39 cellular contexts compared by ENCODE assay signal in the genomic region with DNA sequence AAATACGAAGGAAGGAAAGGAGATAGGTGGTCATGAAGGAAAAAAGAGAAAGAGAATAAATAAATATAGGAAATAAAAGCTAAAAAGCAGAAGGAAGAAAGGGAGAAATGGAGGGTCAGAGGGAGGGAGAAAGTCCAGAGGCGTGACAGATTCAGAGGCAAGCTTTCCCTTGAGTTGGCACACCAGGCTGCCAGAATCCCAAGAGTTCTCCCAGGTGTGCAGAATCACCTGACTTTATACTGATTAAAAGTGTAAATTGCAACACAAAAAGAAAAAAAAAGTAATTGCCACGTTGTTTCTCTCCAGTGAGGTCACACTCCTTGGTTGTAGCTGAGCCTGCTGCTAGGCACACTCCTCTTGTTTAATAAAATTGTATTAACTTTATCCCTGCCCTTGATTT.
"Had no signal": no experiment of that assay in that cellular context is flagged by ENCODE, and none has a peak within 500 bp of the region (broad histone marks: within the 10 kb centered on the region; RNA-seq: fewer than 3 reads in every experiment).

No MANE protein-coding gene starts in this region.

- H3K9me3 Mint-ChIP-seq: activated naive CD4-positive, alpha-beta T cell treated with anti-CD3 and anti-CD28 coated beads for 36 hours; activated naive CD4-positive, alpha-beta T cell treated with anti-CD3 and anti-CD28 coated beads, Interleukin-2, amount 50 U/mL, for 24 hours; activated naive CD4-positive, alpha-beta T cell treated with anti-CD3 and anti-CD28 coated beads, Interleukin-2, amount 50 U/mL, for 72 hours; activated naive CD8-positive, alpha-beta T cell treated with anti-CD3 and anti-CD28 coated beads for 36 hours; activated naive CD8-positive, alpha-beta T cell treated with anti-CD3 and anti-CD28 coated beads, Interleukin-2, amount 10 ng/mL, durations not matched to agents 7 days and 5 days; activated naive CD8-positive, alpha-beta T cell treated with anti-CD3 and anti-CD28 coated beads, Interleukin-2, amount 50 U/mL, for 24 hours; activated T-cell treated with anti-CD3 and anti-CD28 coated beads, Interleukin-2, amount 50 U/mL, for 24 hours; activated T-cell treated with anti-CD3 and anti-CD28 coated beads, Interleukin-2, amount 50 U/mL, for 4 hours; activated T-cell treated with anti-CD3 and anti-CD28 coated beads, Interleukin-2, amount 50 U/mL, for 72 hours; activated T-helper 1 cell treated with anti-CD3 and anti-CD28 coated beads, Interleukin-12 subunit alpha, Interleukin-12 subunit beta, Interleukin-2, Interleukin-4 antibody, amounts not matched to agents 30 ng/mL and 10 ng/mL and 1 ng/mL, durations not matched to agents 14 hours and 24 hours and 36 hours; activated T-helper 17 cell treated with anti-CD3 and anti-CD28 coated beads, Interleukin-2, amount 50 U/mL, for 72 hours; activated T-helper 2 cell treated with anti-CD3 and anti-CD28 coated beads, Interferon-gamma antibody, Interleukin-2, Interleukin-4, amounts not matched to agents 10 μg/mL and 5 μg/mL and 100 μg/mL, durations not matched to agents 14 hours and 24 hours and 36 hours; brain; central memory CD8-positive, alpha-beta T cell had no signal

- H3K27me3 ChIP-seq: adrenal gland, ascending aorta, brain microvascular endothelial cell, breast epithelium, cardiac muscle cell had no signal

- ATAC-seq: activated naive CD4-positive, alpha-beta T cell treated with anti-CD3 and anti-CD28 coated beads, Interleukin-2, amount 50 U/mL, for 72 hours; activated naive CD8-positive, alpha-beta T cell treated with anti-CD3 and anti-CD28 coated beads, Interleukin-2, amount 50 U/mL, for 24 hours; activated T-cell treated with anti-CD3 and anti-CD28 coated beads, Interleukin-2, amount 50 U/mL, for 4 hours; activated T-cell treated with anti-CD3 and anti-CD28 coated beads, Interleukin-2, amount 50 U/mL, for 72 hours; activated T-helper 17 cell treated with anti-CD3 and anti-CD28 coated beads, Interleukin-2, amount 50 U/mL, for 72 hours had no signal

- H3K4me1 ChIP-seq: adrenal gland, ascending aorta, breast epithelium had no signal

- H3K4me3 ChIP-seq: adrenal gland, ascending aorta, breast epithelium, cardiac muscle cell had no signal

- H3K9me3 ChIP-seq: adrenal gland, ascending aorta, breast epithelium had no signal

- DNase-seq: activated effector memory CD4-positive, alpha-beta T cell treated with anti-CD3 and anti-CD28 coated beads, Interleukin-2, amount 50 U/mL, for 16 hours; activated effector memory CD4-positive, alpha-beta T cell treated with Interleukin-2 at 50 U/mL for 16 hours; activated gamma-delta T cell; activated gamma-delta T cell treated with Interleukin-2 at 50 U/mL for 16 hours; activated naive CD4-positive, alpha-beta T cell; activated naive CD4-positive, alpha-beta T cell treated with anti-CD3 and anti-CD28 coated beads for 36 hours; activated naive CD4-positive, alpha-beta T cell treated with anti-CD3 and anti-CD28 coated beads, Interleukin-2, amount 50 U/mL, for 16 hours; activated naive CD4-positive, alpha-beta T cell treated with Interleukin-2 at 50 U/mL for 16 hours; activated naive CD8-positive, alpha-beta T cell treated with anti-CD3 and anti-CD28 coated beads for 36 hours; activated naive CD8-positive, alpha-beta T cell treated with anti-CD3 and anti-CD28 coated beads, Interleukin-2, amount 10 ng/mL, durations not matched to agents 7 days and 5 days; activated naive CD8-positive, alpha-beta T cell treated with anti-CD3 and anti-CD28 coated beads, Interleukin-2, amount 50 U/mL, for 24 hours; activated T-cell treated with anti-CD3 and anti-CD28 coated beads for 4 hours; activated T-cell treated with anti-CD3 and anti-CD28 coated beads, Interleukin-2, amount 50 U/mL, for 1 hour; activated T-cell treated with anti-CD3 and anti-CD28 coated beads, Interleukin-2, amount 50 U/mL, for 24 hours; activated T-cell treated with anti-CD3 and anti-CD28 coated beads, Interleukin-2, amount 50 U/mL, for 4 hours; activated T-cell treated with anti-CD3 and anti-CD28 coated beads, Interleukin-2, amount 50 U/mL, for 48 hours; activated T-cell treated with anti-CD3 and anti-CD28 coated beads, Interleukin-2, amount 50 U/mL, for 72 hours; adrenal gland; amniotic stem cell; amygdala; anterior cingulate cortex; aorta; brain microvascular endothelial cell; caudate nucleus; central memory CD4-positive, alpha-beta T cell; cerebellar nuclear complex had no signal

- H3K27ac Mint-ChIP-seq: activated naive CD4-positive, alpha-beta T cell treated with anti-CD3 and anti-CD28 coated beads for 36 hours; activated naive CD4-positive, alpha-beta T cell treated with anti-CD3 and anti-CD28 coated beads, Interleukin-2, amount 50 U/mL, for 24 hours; activated naive CD4-positive, alpha-beta T cell treated with anti-CD3 and anti-CD28 coated beads, Interleukin-2, amount 50 U/mL, for 72 hours; activated naive CD8-positive, alpha-beta T cell; activated naive CD8-positive, alpha-beta T cell treated with anti-CD3 and anti-CD28 coated beads for 36 hours; activated naive CD8-positive, alpha-beta T cell treated with anti-CD3 and anti-CD28 coated beads, Interleukin-2, amount 10 ng/mL, durations not matched to agents 7 days and 5 days; activated naive CD8-positive, alpha-beta T cell treated with anti-CD3 and anti-CD28 coated beads, Interleukin-2, amount 50 U/mL, for 24 hours; activated T-cell treated with anti-CD3 and anti-CD28 coated beads, Interleukin-2, amount 50 U/mL, for 24 hours; activated T-cell treated with anti-CD3 and anti-CD28 coated beads, Interleukin-2, amount 50 U/mL, for 72 hours; activated T-helper 1 cell treated with anti-CD3 and anti-CD28 coated beads, Interleukin-12 subunit alpha, Interleukin-12 subunit beta, Interleukin-2, Interleukin-4 antibody, amounts not matched to agents 30 ng/mL and 10 ng/mL and 1 ng/mL, durations not matched to agents 14 hours and 24 hours and 36 hours; activated T-helper 17 cell treated with anti-CD3 and anti-CD28 coated beads, Interleukin-2, amount 50 U/mL, for 72 hours; activated T-helper 2 cell treated with anti-CD3 and anti-CD28 coated beads, Interferon-gamma antibody, Interleukin-2, Interleukin-4, amounts not matched to agents 10 μg/mL and 5 μg/mL and 100 μg/mL, durations not matched to agents 14 hours and 24 hours and 36 hours; brain had no signal

- H3K4me3 Mint-ChIP-seq: activated naive CD4-positive, alpha-beta T cell treated with anti-CD3 and anti-CD28 coated beads for 36 hours; activated naive CD4-positive, alpha-beta T cell treated with anti-CD3 and anti-CD28 coated beads, Interleukin-2, amount 50 U/mL, for 24 hours; activated naive CD8-positive, alpha-beta T cell; activated naive CD8-positive, alpha-beta T cell treated with anti-CD3 and anti-CD28 coated beads for 36 hours; activated naive CD8-positive, alpha-beta T cell treated with anti-CD3 and anti-CD28 coated beads, Interleukin-2, amount 10 ng/mL, durations not matched to agents 7 days and 5 days; activated naive CD8-positive, alpha-beta T cell treated with anti-CD3 and anti-CD28 coated beads, Interleukin-2, amount 50 U/mL, for 24 hours; activated T-cell treated with anti-CD3 and anti-CD28 coated beads, Interleukin-2, amount 50 U/mL, for 24 hours; activated T-cell treated with anti-CD3 and anti-CD28 coated beads, Interleukin-2, amount 50 U/mL, for 4 hours; activated T-cell treated with anti-CD3 and anti-CD28 coated beads, Interleukin-2, amount 50 U/mL, for 72 hours; activated T-helper 1 cell treated with anti-CD3 and anti-CD28 coated beads, Interleukin-12 subunit alpha, Interleukin-12 subunit beta, Interleukin-2, Interleukin-4 antibody, amounts not matched to agents 30 ng/mL and 10 ng/mL and 1 ng/mL, durations not matched to agents 14 hours and 24 hours and 36 hours; activated T-helper 17 cell treated with anti-CD3 and anti-CD28 coated beads, Interleukin-2, amount 50 U/mL, for 72 hours; brain; central memory CD8-positive, alpha-beta T cell had no signal

- H3K4me1 Mint-ChIP-seq: activated naive CD4-positive, alpha-beta T cell treated with anti-CD3 and anti-CD28 coated beads, Interleukin-2, amount 50 U/mL, for 24 hours; activated naive CD8-positive, alpha-beta T cell treated with anti-CD3 and anti-CD28 coated beads for 36 hours; activated naive CD8-positive, alpha-beta T cell treated with anti-CD3 and anti-CD28 coated beads, Interleukin-2, amount 10 ng/mL, durations not matched to agents 7 days and 5 days; activated naive CD8-positive, alpha-beta T cell treated with anti-CD3 and anti-CD28 coated beads, Interleukin-2, amount 50 U/mL, for 24 hours; activated T-helper 17 cell treated with anti-CD3 and anti-CD28 coated beads, Interleukin-2, amount 50 U/mL, for 72 hours; brain; central memory CD8-positive, alpha-beta T cell had no signal

- FAIRE-seq: astrocyte, bronchial epithelial cell had no signal

- H3K36me3 ChIP-seq: adrenal gland, ascending aorta, brain microvascular endothelial cell, breast epithelium, cardiac muscle cell had no signal

- H3K27me3 Mint-ChIP-seq: activated naive CD8-positive, alpha-beta T cell; activated naive CD8-positive, alpha-beta T cell treated with anti-CD3 and anti-CD28 coated beads, Interleukin-2, amount 10 ng/mL, durations not matched to agents 7 days and 5 days; activated naive CD8-positive, alpha-beta T cell treated with anti-CD3 and anti-CD28 coated beads, Interleukin-2, amount 50 U/mL, for 24 hours had no signal

- H3K27ac ChIP-seq: adrenal gland, ascending aorta, brain microvascular endothelial cell, breast epithelium, cardiac muscle cell had no signal

- H3K36me3 Mint-ChIP-seq: activated naive CD4-positive, alpha-beta T cell treated with anti-CD3 and anti-CD28 coated beads, Interleukin-2, amount 50 U/mL, for 24 hours; activated naive CD4-positive, alpha-beta T cell treated with anti-CD3 and anti-CD28 coated beads, Interleukin-2, amount 50 U/mL, for 72 hours; activated naive CD8-positive, alpha-beta T cell; activated naive CD8-positive, alpha-beta T cell treated with anti-CD3 and anti-CD28 coated beads for 36 hours; activated naive CD8-positive, alpha-beta T cell treated with anti-CD3 and anti-CD28 coated beads, Interleukin-2, amount 10 ng/mL, durations not matched to agents 7 days and 5 days; brain had no signal
